ENCODE assay signal across 1 cellular context in genomic region chr19:58154679-58155648, GRCh38.
A peak's percentile ranks its signal among the peaks of the same experiment; 100 is the strongest.
TF ChIP-seq lines count a peak whose summit lies in the region.

No MANE protein-coding gene starts in this region.

TF ChIP-seq in HepG2, 621 proteins besides CTCF, POLR2A, EP300 and RAD21 (continued from another document and continues in another):
- TF ChIP-seq, protein P1, sequence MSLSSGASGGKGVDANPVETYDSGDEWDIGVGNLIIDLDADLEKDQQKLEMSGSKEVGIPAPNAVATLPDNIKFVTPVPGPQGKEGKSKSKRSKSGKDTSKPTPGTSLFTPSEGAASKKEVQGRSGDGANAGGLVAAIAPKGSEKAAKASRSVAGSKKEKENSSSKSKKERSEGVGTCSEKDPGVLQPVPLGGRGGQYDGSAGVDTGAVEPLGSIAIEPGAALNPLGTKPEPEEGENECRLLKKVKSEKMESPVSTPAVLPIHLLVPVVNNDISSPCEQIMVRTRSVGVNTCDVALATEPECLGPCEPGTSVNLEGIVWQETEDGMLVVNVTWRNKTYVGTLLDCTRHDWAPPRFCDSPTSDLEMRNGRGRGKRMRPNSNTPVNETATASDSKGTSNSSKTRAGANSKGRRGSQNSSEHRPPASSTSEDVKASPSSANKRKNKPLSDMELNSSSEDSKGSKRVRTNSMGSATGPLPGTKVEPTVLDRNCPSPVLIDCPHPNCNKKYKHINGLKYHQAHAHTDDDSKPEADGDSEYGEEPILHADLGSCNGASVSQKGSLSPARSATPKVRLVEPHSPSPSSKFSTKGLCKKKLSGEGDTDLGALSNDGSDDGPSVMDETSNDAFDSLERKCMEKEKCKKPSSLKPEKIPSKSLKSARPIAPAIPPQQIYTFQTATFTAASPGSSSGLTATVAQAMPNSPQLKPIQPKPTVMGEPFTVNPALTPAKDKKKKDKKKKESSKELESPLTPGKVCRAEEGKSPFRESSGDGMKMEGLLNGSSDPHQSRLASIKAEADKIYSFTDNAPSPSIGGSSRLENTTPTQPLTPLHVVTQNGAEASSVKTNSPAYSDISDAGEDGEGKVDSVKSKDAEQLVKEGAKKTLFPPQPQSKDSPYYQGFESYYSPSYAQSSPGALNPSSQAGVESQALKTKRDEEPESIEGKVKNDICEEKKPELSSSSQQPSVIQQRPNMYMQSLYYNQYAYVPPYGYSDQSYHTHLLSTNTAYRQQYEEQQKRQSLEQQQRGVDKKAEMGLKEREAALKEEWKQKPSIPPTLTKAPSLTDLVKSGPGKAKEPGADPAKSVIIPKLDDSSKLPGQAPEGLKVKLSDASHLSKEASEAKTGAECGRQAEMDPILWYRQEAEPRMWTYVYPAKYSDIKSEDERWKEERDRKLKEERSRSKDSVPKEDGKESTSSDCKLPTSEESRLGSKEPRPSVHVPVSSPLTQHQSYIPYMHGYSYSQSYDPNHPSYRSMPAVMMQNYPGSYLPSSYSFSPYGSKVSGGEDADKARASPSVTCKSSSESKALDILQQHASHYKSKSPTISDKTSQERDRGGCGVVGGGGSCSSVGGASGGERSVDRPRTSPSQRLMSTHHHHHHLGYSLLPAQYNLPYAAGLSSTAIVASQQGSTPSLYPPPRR (CRISPR knock-in tag; IDR thresholded peaks at IDR 0.05; ENCODE audit: borderline replicate concordance), result peak; percentile 34; the same call in 1 of the 2 replicates
- no peak for TF ChIP-seq ZBTB2 (CRISPR knock-in tag; IDR thresholded peaks at IDR 0.05; ENCODE audit: low read depth)
- no peak; the same call in 1 of the 2 replicates for TF ChIP-seq ZNF639 (CRISPR knock-in tag; conservative IDR thresholded peaks at IDR 0.05)
- no peak for TF ChIP-seq THYN1 (CRISPR knock-in tag; IDR thresholded peaks at IDR 0.05; ENCODE audit: borderline replicate concordance, low read depth)
- no peak for TF ChIP-seq ZNF660 (CRISPR knock-in tag; IDR thresholded peaks at IDR 0.05; ENCODE audit: borderline replicate concordance, low read depth)
- no peak for TF ChIP-seq ZNF547 (CRISPR knock-in tag; IDR thresholded peaks at IDR 0.05)
- TF ChIP-seq, protein P2, sequence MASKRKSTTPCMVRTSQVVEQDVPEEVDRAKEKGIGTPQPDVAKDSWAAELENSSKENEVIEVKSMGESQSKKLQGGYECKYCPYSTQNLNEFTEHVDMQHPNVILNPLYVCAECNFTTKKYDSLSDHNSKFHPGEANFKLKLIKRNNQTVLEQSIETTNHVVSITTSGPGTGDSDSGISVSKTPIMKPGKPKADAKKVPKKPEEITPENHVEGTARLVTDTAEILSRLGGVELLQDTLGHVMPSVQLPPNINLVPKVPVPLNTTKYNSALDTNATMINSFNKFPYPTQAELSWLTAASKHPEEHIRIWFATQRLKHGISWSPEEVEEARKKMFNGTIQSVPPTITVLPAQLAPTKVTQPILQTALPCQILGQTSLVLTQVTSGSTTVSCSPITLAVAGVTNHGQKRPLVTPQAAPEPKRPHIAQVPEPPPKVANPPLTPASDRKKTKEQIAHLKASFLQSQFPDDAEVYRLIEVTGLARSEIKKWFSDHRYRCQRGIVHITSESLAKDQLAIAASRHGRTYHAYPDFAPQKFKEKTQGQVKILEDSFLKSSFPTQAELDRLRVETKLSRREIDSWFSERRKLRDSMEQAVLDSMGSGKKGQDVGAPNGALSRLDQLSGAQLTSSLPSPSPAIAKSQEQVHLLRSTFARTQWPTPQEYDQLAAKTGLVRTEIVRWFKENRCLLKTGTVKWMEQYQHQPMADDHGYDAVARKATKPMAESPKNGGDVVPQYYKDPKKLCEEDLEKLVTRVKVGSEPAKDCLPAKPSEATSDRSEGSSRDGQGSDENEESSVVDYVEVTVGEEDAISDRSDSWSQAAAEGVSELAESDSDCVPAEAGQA (IDR thresholded peaks at IDR 0.05; ENCODE audit: low read depth), result no peak; the same call in 1 of the 2 replicates
- TF ChIP-seq, protein P2 (CRISPR knock-in tag; IDR thresholded peaks at IDR 0.05; ENCODE audit: borderline replicate concordance), result peak; percentile 42; the same call in 1 of the 2 replicates
- peak; percentile 74 for TF ChIP-seq ZNF263 (CRISPR knock-in tag; IDR thresholded peaks at IDR 0.05)
- peak; percentile 94 for TF ChIP-seq SPEN (CRISPR knock-in tag; IDR thresholded peaks at IDR 0.05; ENCODE audit: low read depth)
- no peak for TF ChIP-seq CHD4 (IDR thresholded peaks at IDR 0.05; ENCODE audit: borderline replicate concordance, low read length)
- no peak for TF ChIP-seq PCBP1 (IDR thresholded peaks at IDR 0.05; ENCODE audit: borderline replicate concordance, low read depth, low read length)
- TF ChIP-seq, protein P3, sequence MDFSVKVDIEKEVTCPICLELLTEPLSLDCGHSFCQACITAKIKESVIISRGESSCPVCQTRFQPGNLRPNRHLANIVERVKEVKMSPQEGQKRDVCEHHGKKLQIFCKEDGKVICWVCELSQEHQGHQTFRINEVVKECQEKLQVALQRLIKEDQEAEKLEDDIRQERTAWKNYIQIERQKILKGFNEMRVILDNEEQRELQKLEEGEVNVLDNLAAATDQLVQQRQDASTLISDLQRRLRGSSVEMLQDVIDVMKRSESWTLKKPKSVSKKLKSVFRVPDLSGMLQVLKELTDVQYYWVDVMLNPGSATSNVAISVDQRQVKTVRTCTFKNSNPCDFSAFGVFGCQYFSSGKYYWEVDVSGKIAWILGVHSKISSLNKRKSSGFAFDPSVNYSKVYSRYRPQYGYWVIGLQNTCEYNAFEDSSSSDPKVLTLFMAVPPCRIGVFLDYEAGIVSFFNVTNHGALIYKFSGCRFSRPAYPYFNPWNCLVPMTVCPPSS (IDR thresholded peaks at IDR 0.05), result no peak
- peak; percentile 53; the same call in 1 of the 2 replicates for TF ChIP-seq ZSCAN31 (CRISPR knock-in tag; IDR thresholded peaks at IDR 0.05; ENCODE audit: low read depth)
- TF ChIP-seq ZKSCAN1 (IDR thresholded peaks at IDR 0.05; ENCODE audit: low read length), result no peak
- peak; percentile 95 for TF ChIP-seq POGK (CRISPR knock-in tag; conservative IDR thresholded peaks at IDR 0.05)
- TF ChIP-seq CENPT (CRISPR knock-in tag; IDR thresholded peaks at IDR 0.05; ENCODE audit: low read depth), result no peak
- TF ChIP-seq ELF4 (CRISPR knock-in tag; IDR thresholded peaks at IDR 0.05; ENCODE audit: borderline replicate concordance), result peak; percentile 53; the same call in 1 of the 2 replicates
- no peak for TF ChIP-seq KLF9 (CRISPR knock-in tag; IDR thresholded peaks at IDR 0.05; ENCODE audit: low read depth)
- peak; percentile 69; the same call in 1 of the 2 replicates for TF ChIP-seq SATB2 (CRISPR knock-in tag; IDR thresholded peaks at IDR 0.05)
- TF ChIP-seq, protein P4, sequence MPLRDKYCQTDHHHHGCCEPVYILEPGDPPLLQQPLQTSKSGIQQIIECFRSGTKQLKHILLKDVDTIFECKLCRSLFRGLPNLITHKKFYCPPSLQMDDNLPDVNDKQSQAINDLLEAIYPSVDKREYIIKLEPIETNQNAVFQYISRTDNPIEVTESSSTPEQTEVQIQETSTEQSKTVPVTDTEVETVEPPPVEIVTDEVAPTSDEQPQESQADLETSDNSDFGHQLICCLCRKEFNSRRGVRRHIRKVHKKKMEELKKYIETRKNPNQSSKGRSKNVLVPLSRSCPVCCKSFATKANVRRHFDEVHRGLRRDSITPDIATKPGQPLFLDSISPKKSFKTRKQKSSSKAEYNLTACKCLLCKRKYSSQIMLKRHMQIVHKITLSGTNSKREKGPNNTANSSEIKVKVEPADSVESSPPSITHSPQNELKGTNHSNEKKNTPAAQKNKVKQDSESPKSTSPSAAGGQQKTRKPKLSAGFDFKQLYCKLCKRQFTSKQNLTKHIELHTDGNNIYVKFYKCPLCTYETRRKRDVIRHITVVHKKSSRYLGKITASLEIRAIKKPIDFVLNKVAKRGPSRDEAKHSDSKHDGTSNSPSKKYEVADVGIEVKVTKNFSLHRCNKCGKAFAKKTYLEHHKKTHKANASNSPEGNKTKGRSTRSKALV (CRISPR knock-in tag; IDR thresholded peaks at IDR 0.05), result no peak
- TF ChIP-seq ZBTB42 (CRISPR knock-in tag; IDR thresholded peaks at IDR 0.05), result no peak
- TF ChIP-seq, protein P5, sequence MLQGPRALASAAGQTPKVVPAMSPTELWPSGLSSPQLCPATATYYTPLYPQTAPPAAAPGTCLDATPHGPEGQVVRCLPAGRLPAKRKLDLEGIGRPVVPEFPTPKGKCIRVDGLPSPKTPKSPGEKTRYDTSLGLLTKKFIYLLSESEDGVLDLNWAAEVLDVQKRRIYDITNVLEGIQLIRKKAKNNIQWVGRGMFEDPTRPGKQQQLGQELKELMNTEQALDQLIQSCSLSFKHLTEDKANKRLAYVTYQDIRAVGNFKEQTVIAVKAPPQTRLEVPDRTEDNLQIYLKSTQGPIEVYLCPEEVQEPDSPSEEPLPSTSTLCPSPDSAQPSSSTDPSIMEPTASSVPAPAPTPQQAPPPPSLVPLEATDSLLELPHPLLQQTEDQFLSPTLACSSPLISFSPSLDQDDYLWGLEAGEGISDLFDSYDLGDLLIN (CRISPR knock-in tag; IDR thresholded peaks at IDR 0.05; ENCODE audit: borderline replicate concordance), result no peak
- TF ChIP-seq POLR2AphosphoS2 (IDR thresholded peaks at IDR 0.05; ENCODE audit: low read depth, low read length), result no peak
- TF ChIP-seq, protein P6, sequence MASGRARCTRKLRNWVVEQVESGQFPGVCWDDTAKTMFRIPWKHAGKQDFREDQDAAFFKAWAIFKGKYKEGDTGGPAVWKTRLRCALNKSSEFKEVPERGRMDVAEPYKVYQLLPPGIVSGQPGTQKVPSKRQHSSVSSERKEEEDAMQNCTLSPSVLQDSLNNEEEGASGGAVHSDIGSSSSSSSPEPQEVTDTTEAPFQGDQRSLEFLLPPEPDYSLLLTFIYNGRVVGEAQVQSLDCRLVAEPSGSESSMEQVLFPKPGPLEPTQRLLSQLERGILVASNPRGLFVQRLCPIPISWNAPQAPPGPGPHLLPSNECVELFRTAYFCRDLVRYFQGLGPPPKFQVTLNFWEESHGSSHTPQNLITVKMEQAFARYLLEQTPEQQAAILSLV (CRISPR knock-in tag; IDR thresholded peaks at IDR 0.05; ENCODE audit: borderline replicate concordance), result peak; percentile 94
- no peak for TF ChIP-seq HNF4G (IDR thresholded peaks at IDR 0.05; ENCODE audit: borderline replicate concordance, low read depth, low read length)
- peak; percentile 34 for TF ChIP-seq HNF4G (CRISPR knock-in tag; IDR thresholded peaks at IDR 0.05; ENCODE audit: borderline replicate concordance, low read depth)
- peak; percentile 34 for TF ChIP-seq TBL1XR1 (IDR thresholded peaks at IDR 0.05; ENCODE audit: borderline replicate concordance, low read length, partially characterized antibody)
- no peak for TF ChIP-seq REL (CRISPR knock-in tag; conservative IDR thresholded peaks at IDR 0.05)
- peak; percentile 69 for TF ChIP-seq MED1 (CRISPR knock-in tag; IDR thresholded peaks at IDR 0.05)
- TF ChIP-seq, protein P7, sequence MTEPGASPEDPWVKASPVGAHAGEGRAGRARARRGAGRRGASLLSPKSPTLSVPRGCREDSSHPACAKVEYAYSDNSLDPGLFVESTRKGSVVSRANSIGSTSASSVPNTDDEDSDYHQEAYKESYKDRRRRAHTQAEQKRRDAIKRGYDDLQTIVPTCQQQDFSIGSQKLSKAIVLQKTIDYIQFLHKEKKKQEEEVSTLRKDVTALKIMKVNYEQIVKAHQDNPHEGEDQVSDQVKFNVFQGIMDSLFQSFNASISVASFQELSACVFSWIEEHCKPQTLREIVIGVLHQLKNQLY (CRISPR knock-in tag; IDR thresholded peaks at IDR 0.05), result 0 out of 2 replicates have a peak, but pooled peaks have one; percentile 8
- TF ChIP-seq ZNF33B (CRISPR knock-in tag; IDR thresholded peaks at IDR 0.05), result 0 out of 2 replicates have a peak, but pooled peaks have one; percentile 51
- TF ChIP-seq ZFP36L1 (CRISPR knock-in tag; IDR thresholded peaks at IDR 0.05), result no peak
- peak; percentile 87; the same call in 1 of the 2 replicates for TF ChIP-seq ZFP90 (CRISPR knock-in tag; IDR thresholded peaks at IDR 0.05; ENCODE audit: borderline replicate concordance)
